8 cellular contexts compared by ENCODE assay signal in the genomic region with DNA sequence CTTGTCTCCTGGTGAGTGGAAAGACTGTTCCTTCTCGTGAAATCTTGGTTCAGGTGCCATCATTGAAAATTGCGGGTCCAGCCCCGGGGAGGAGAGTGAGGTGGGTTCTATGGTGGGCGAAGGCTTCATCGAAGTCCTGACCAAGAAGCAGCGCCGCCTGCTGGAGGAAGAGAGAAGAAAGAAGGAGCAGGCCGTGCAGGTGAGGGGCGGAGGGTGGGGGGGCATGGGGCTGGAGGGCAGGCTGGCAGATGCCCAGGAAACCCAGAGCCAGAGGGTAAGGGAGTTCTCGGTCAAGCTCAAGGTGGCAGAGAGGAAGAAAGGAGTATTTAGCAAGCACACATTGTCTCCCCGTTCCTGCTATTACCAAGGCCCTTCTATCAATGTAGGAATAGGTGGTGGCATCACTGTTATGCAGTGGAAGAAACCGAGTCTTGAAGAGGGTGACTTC. TPM values are rescaled to one million over a fixed set of nuclear protein-coding genes. Genes with fewer than 3 reads are reported as not detected.
DNase-seq lines count a peak whose midpoint lies in the region; ATAC-seq, FAIRE-seq and TF ChIP-seq lines count a peak whose summit lies in the region.

No MANE protein-coding gene starts in this region.

- H3K9me1 ChIP-seq in endothelial cell of umbilical vein (replicated peaks; ENCODE audit: control insufficient read depth, extremely low read depth, insufficient read depth, low read length), result no peaks in the 10 kb centered on the region

- H3K36me3 ChIP-seq in endothelial cell of umbilical vein (ENCODE audit: control insufficient read depth in 2 of 2, extremely low read depth in 1 of 2, insufficient read depth in 2 of 2, low read length in 2 of 2) (peaks cover 44 to 76% of the 10 kb centered on the region in 2 experiments), osteoblast (ENCODE audit: insufficient read depth, low read length) (peaks cover 91% of the 10 kb centered on the region)

- H3K79me2 ChIP-seq in endothelial cell of umbilical vein (ENCODE audit: control insufficient read depth, insufficient read depth, low read length) (peaks cover 12% of the 10 kb centered on the region), osteoblast (ENCODE audit: insufficient read depth, low read length) (peaks cover 65% of the 10 kb centered on the region)

- peak; percentile 31 for TF ChIP-seq CTCF in NB4 (IDR thresholded peaks at IDR 0.05; ENCODE audit: low read depth, low read length)
- peak; percentile 43 to 66 for TF ChIP-seq CTCF in endothelial cell of umbilical vein (IDR thresholded peaks at IDR 0.05; ENCODE audit: extremely low read depth in 1 of 2, insufficient read depth in 1 of 2, low read depth in 1 of 2, low read length in 2 of 2)
- peak; percentile 39 for TF ChIP-seq CTCF in osteoblast (IDR thresholded peaks at IDR 0.05; ENCODE audit: extremely low read depth, low read depth, low read length)

- H3K4me2 ChIP-seq in endothelial cell of umbilical vein (ENCODE audit: insufficient read depth, low read length) (no peak overlapping the region), osteoblast (ENCODE audit: insufficient read depth, low read length) (no peak overlapping the region)

- FAIRE-seq in endothelial cell of umbilical vein (lab: Jason Lieb, UNC), result peak; percentile 18

- H4K20me1 ChIP-seq in endothelial cell of umbilical vein (replicated peaks; ENCODE audit: control insufficient read depth, extremely low read depth, insufficient read depth, low read length) (no peaks in the 10 kb centered on the region), osteoblast (ENCODE audit: insufficient read depth, low read length) (peaks cover 35% of the 10 kb centered on the region)

- H3K4me1 Mint-ChIP-seq in activated CD8-positive, alpha-beta T cell treated with anti-CD3 and anti-CD28 coated beads, Interleukin-2, amount 10 ng/mL, durations not matched to agents 7 days and 5 days (ENCODE audit: low read depth), result no peaks in the 10 kb centered on the region

- no peak overlapping the region for H3K9ac ChIP-seq in endothelial cell of umbilical vein (replicated peaks; ENCODE audit: extremely low read depth, insufficient read depth, low read length)

- CTCF ChIA-PET in activated CD8-positive, alpha-beta T cell treated with anti-CD3 and anti-CD28 coated beads, Interleukin-2, amount 10 ng/mL, durations not matched to agents 7 days and 5 days (lab: Charles Lee), result interaction anchor here (0.6 to 3.1 kb wide), 8 partner anchors 11 to 1327 kb away, joined by 3 to 21 read pairs (median 4); no protein-coding TSS in a partner anchor
- CTCF ChIA-PET in endothelial cell of umbilical vein (lab: Charles Lee), result interaction anchor here (0.9 to 5.7 kb wide), 3 partner anchors 9 to 128 kb away, joined by 3 to 35 read pairs (median 5); no protein-coding TSS in a partner anchor

- no peaks in the 10 kb centered on the region for H3K9me3 Mint-ChIP-seq in activated CD8-positive, alpha-beta T cell treated with anti-CD3 and anti-CD28 coated beads, Interleukin-2, amount 10 ng/mL, durations not matched to agents 7 days and 5 days (ENCODE audit: insufficient read depth)

- H3K9me3 ChIP-seq in endothelial cell of umbilical vein (replicated peaks; ENCODE audit: control insufficient read depth, insufficient read depth, low read length), result no peaks in the 10 kb centered on the region
- no peaks in the 10 kb centered on the region for H3K9me3 ChIP-seq in osteoblast (ENCODE audit: low read depth, low read length)

- POLR2A ChIA-PET in activated CD8-positive, alpha-beta T cell treated with anti-CD3 and anti-CD28 coated beads, Interleukin-2, amount 10 ng/mL, durations not matched to agents 7 days and 5 days (lab: Charles Lee), result no interaction called here
- POLR2A ChIA-PET in endothelial cell of umbilical vein (lab: Charles Lee), result no interaction called here

- ATAC-seq in activated CD8-positive, alpha-beta T cell treated with anti-CD3 and anti-CD28 coated beads, Interleukin-2, amount 10 ng/mL, durations not matched to agents 7 days and 5 days, result peak; percentile 67

- no TSS peak for BruUV-seq in endothelial cell of umbilical vein (replicated peaks; lab: Mats Ljungman, UMichigan)

- peaks cover 63% of the 10 kb centered on the region for H3K36me3 Mint-ChIP-seq in activated CD8-positive, alpha-beta T cell treated with anti-CD3 and anti-CD28 coated beads, Interleukin-2, amount 10 ng/mL, durations not matched to agents 7 days and 5 days (ENCODE audit: low read depth)

- intact Hi-C loops in endothelial cell of umbilical vein (cut with micrococcal nuclease), result loop anchor here (1.0 to 5.0 kb wide), 2 partner anchors 111 to 128 kb away; no protein-coding TSS in a partner anchor

- no peak for TF ChIP-seq POLR2A in NB4 (IDR thresholded peaks at IDR 0.05; ENCODE audit: extremely low read depth, insufficient read length)
- no peak for TF ChIP-seq POLR2A in endothelial cell of umbilical vein (IDR thresholded peaks at IDR 0.05; ENCODE audit: low read depth, low read length)

- H2AFZ ChIP-seq in endothelial cell of umbilical vein (ENCODE audit: low read depth, low read length) (no peak overlapping the region), osteoblast (ENCODE audit: low read length) (no peak overlapping the region)

- no peaks in the 10 kb centered on the region for H3K27me3 ChIP-seq in endothelial cell of umbilical vein (ENCODE audit: control insufficient read depth in 2 of 2, insufficient read depth in 2 of 2, low read length in 2 of 2)
- H3K27me3 ChIP-seq in osteoblast (ENCODE audit: insufficient read depth, low read length), result no peaks in the 10 kb centered on the region

- H3K4me3 ChIP-seq in NB4 (ENCODE audit: low read depth, low read length) (no peak overlapping the region), endothelial cell of umbilical vein (replicated peaks in 1 of 3; ENCODE audit: insufficient read depth in 1 of 3, low read depth in 1 of 3, low read length in 3 of 3) (no peak overlapping the region), osteoblast (ENCODE audit: insufficient read depth, low read length) (no peak overlapping the region)

- H3K27ac ChIP-seq in endothelial cell of umbilical vein (ENCODE audit: insufficient read depth, low read depth, low read length) (no peak overlapping the region), osteoblast (ENCODE audit: low read depth, low read length) (no peak overlapping the region)

- DNase-seq in ELF-1 (ENCODE audit: low read depth, low spot score), result peak; percentile 58
- peak; percentile 40 for DNase-seq in NB4 (ENCODE audit: low read depth)
- DNase-seq in activated CD8-positive, alpha-beta T cell treated with anti-CD3 and anti-CD28 coated beads, Interleukin-2, amount 10 ng/mL, durations not matched to agents 7 days and 5 days, result peak; percentile 67
- DNase-seq in endothelial cell of umbilical vein (ENCODE audit: low read depth, low spot score), result peak; percentile 29
- DNase-seq in osteoblast (ENCODE audit: insufficient read length, low spot score, missing footprints), result peak; percentile 82
- no peak for DNase-seq in NCI-H446 treated with DMSO at 0.1 percent for 48 hours (lab: John Stamatoyannopoulos, UW)
- DNase-seq in superior temporal gyrus (ENCODE audit: extremely low spot score), result no peak
- no peak for DNase-seq in GF-D8 (lab: John Stamatoyannopoulos, UW)

- no peak overlapping the region for H3K27ac Mint-ChIP-seq in activated CD8-positive, alpha-beta T cell treated with anti-CD3 and anti-CD28 coated beads, Interleukin-2, amount 10 ng/mL, durations not matched to agents 7 days and 5 days

- dilution Hi-C loops in endothelial cell of umbilical vein (cut with MboI; ENCODE audit: extremely low pct_ligation_motif_present, low sequenced_read_pairs), result no loop called here

- H3K4me1 ChIP-seq in endothelial cell of umbilical vein (ENCODE audit: control insufficient read depth, extremely low read depth, insufficient read depth, low read length) (no peaks in the 10 kb centered on the region), osteoblast (ENCODE audit: insufficient read depth, low read length) (no peaks in the 10 kb centered on the region)

- H3K27me3 Mint-ChIP-seq in activated CD8-positive, alpha-beta T cell treated with anti-CD3 and anti-CD28 coated beads, Interleukin-2, amount 10 ng/mL, durations not matched to agents 7 days and 5 days (ENCODE audit: low read depth), result no peaks in the 10 kb centered on the region

- H3K4me3 Mint-ChIP-seq in activated CD8-positive, alpha-beta T cell treated with anti-CD3 and anti-CD28 coated beads, Interleukin-2, amount 10 ng/mL, durations not matched to agents 7 days and 5 days, result no peak overlapping the region

TF ChIP-seq in endothelial cell of umbilical vein, 7 proteins besides CTCF, POLR2A, EP300 and RAD21 (continues in another document):
- TF ChIP-seq JUN (IDR thresholded peaks at IDR 0.05; ENCODE audit: borderline replicate concordance, insufficient read depth, insufficient read length, low read depth) (no peak), FOS (IDR thresholded peaks at IDR 0.05; ENCODE audit: borderline replicate concordance, insufficient read depth, low read length) (no peak)

RNA-seq across cellular contexts. Expression of a gene that starts 24.3 kb away (rescaled TPM):
- total RNA-seq in activated CD8-positive, alpha-beta T cell treated with anti-CD3 and anti-CD28 coated beads, Interleukin-2, amount 10 ng/mL, durations not matched to agents 7 days and 5 days, result 10 to 100 TPM; 34.4 to 39.2 TPM
- total RNA-seq in endothelial cell of umbilical vein (39.1 and 44.7 TPM in 2 replicates), osteoblast (32.6 and 33.9 TPM in 2 replicates)
- 53.9 and 55.6 TPM in 2 replicates for polyA plus RNA-seq in endothelial cell of umbilical vein
- polyA plus RNA-seq in endothelial cell of umbilical vein (2011; cell fraction: cytosol; rRNA removed), result 29.0 and 29.6 TPM in 2 replicates
- 207 and 214 TPM in 2 replicates for polyA plus RNA-seq in endothelial cell of umbilical vein (2011; cell fraction: nucleus; rRNA removed)
- 29.0 and 38.9 TPM in 2 replicates for polyA plus RNA-seq in endothelial cell of umbilical vein (2012)
- 40.5 and 47.2 TPM in 2 replicates for polyA minus RNA-seq in endothelial cell of umbilical vein
- polyA minus RNA-seq in endothelial cell of umbilical vein (2011; cell fraction: cytosol; rRNA and poly(A)+ RNA removed), result 10.9 TPM
- polyA minus RNA-seq in endothelial cell of umbilical vein (2011; cell fraction: nucleus; rRNA and poly(A)+ RNA removed), result 31.4 and 38.4 TPM in 2 replicates

RNA-seq across cellular contexts. Expression of a gene that starts 52.6 kb away (rescaled TPM):
- total RNA-seq in activated CD8-positive, alpha-beta T cell treated with anti-CD3 and anti-CD28 coated beads, Interleukin-2, amount 10 ng/mL, durations not matched to agents 7 days and 5 days, result 10 to 100 TPM; 35.8 to 36.6 TPM
- total RNA-seq in endothelial cell of umbilical vein, result 23.6 and 24.1 TPM in 2 replicates
- 28.0 and 30.1 TPM in 2 replicates for polyA plus RNA-seq in endothelial cell of umbilical vein
- 24.9 and 25.3 TPM in 2 replicates for polyA plus RNA-seq in endothelial cell of umbilical vein (2011; cell fraction: cytosol; rRNA removed)
- polyA plus RNA-seq in endothelial cell of umbilical vein (2011; cell fraction: nucleus; rRNA removed), result 27.7 and 29.2 TPM in 2 replicates
- polyA plus RNA-seq in endothelial cell of umbilical vein (2012), result 20.4 and 23.2 TPM in 2 replicates
- 22.2 and 24.3 TPM in 2 replicates for polyA minus RNA-seq in endothelial cell of umbilical vein
- polyA minus RNA-seq in endothelial cell of umbilical vein (2011; cell fraction: cytosol; rRNA and poly(A)+ RNA removed), result 31.7 TPM
- 7.7 and 11.5 TPM in 2 replicates for polyA minus RNA-seq in endothelial cell of umbilical vein (2011; cell fraction: nucleus; rRNA and poly(A)+ RNA removed)
- 19.5 and 22.4 TPM in 2 replicates for total RNA-seq in osteoblast

Comparison
In these comparisons a context has a peak if more than half of its experiments do, and no peak if none do; other contexts are left out.
1. DNase-seq: peak in ELF-1 (single experiment), NB4 (single experiment), activated CD8-positive, alpha-beta T cell treated with anti-CD3 and anti-CD28 coated beads, Interleukin-2, amount 10 ng/mL, durations not matched to agents 7 days and 5 days (single experiment), endothelial cell of umbilical vein (single experiment) and osteoblast (single experiment); none in NCI-H446 treated with DMSO at 0.1 percent for 48 hours (single experiment), superior temporal gyrus (single experiment) and GF-D8 (single experiment).
2. Peak in every context shown above with its lines, with median percentiles within 50 percentile points of each other: CTCF ChIP-seq.